ENCODE assay signal across 4 cellular contexts in genomic region chr12:44885902-44886301, GRCh38. TPM values are rescaled to one million over a fixed set of nuclear protein-coding genes. Genes with fewer than 3 reads are reported as not detected.
"Had no signal": no experiment of that assay in that cellular context is flagged by ENCODE, and none has a peak within 500 bp of the region (broad histone marks: within the 10 kb centered on the region; RNA-seq: fewer than 3 reads in every experiment).

No MANE protein-coding gene starts in this region.

- ATAC-seq: GM12878 had no signal

- DNase-seq: GDM1, GF-D8 had no signal

- H3K4me3 ChIP-seq: GM12878 had no signal

RNA-seq across cellular contexts. Expression of gene NELL2, which starts 9.8 kb away (rescaled TPM):
- total RNA-seq: G401 had no signal
